12 cellular contexts compared by ENCODE assay signal in genomic region chr6:144543006-144543871, GRCh38.
A peak's percentile ranks its signal among the peaks of the same experiment; 100 is the strongest.
DNase-seq lines count a peak whose midpoint lies in the region; ATAC-seq and TF ChIP-seq lines count a peak whose summit lies in the region.
"Had no signal": no experiment of that assay in that cellular context is flagged by ENCODE, and none has a peak within 500 bp of the region (broad histone marks: within the 10 kb centered on the region; RNA-seq: fewer than 3 reads in every experiment).

No MANE protein-coding gene starts in this region.

- no peak overlapping the region for H3K4me3 ChIP-seq in GM23338
- H3K4me3 ChIP-seq in Panc1 (ENCODE audit: low read depth in 2 of 2, low read length in 2 of 2): no peak overlapping the region
- H3K4me3 ChIP-seq in epithelial cell of esophagus (ENCODE audit: low read length): no peak overlapping the region
- H3K4me3 ChIP-seq: gastroesophageal sphincter had no signal

- no peaks in the 10 kb centered on the region for H3F3A ChIP-seq in GM23338 (replicated peaks; ENCODE audit: low read depth)

- H3K4me2 ChIP-seq in GM23338: 0 out of 2 replicates have a peak overlapping the region, but pooled peaks have one; percentile 34

- no peaks in the 10 kb centered on the region for H4K20me1 ChIP-seq in GM23338 (replicated peaks; ENCODE audit: insufficient read depth)

- H3K27me3 ChIP-seq in GM23338 (ENCODE audit: insufficient read depth) (no peaks in the 10 kb centered on the region), Panc1 (ENCODE audit: control insufficient read depth, insufficient read depth, low read length) (no peaks in the 10 kb centered on the region)
- H3K27me3 ChIP-seq: gastroesophageal sphincter had no signal

- H3K27ac ChIP-seq in GM23338 (ENCODE audit: low read depth) (peak overlapping the region; percentile 56; the same call in 1 of the 2 replicates), Panc1 (ENCODE audit: low read length) (no peak overlapping the region)
- H3K27ac ChIP-seq: gastroesophageal sphincter had no signal

- H3K9me3 ChIP-seq in Panc1 (ENCODE audit: control insufficient read depth, insufficient read depth, low read depth, low read length): no peaks in the 10 kb centered on the region
- H3K9me3 ChIP-seq: gastroesophageal sphincter had no signal

- no peak overlapping the region for H3K4me3 Mint-ChIP-seq in GM23338
- no peak overlapping the region for H3K4me3 Mint-ChIP-seq in stimulated activated memory B cell treated with anti-CD40 and anti-IgM and Interleukin-4, amounts not matched to agents 10 μg/mL and 1 μg/mL and 100 μg/mL, for 72 hours
- H3K4me3 Mint-ChIP-seq in stimulated activated naive B cell treated with anti-CD40 and anti-IgM and Interleukin-4, amounts not matched to agents 10 μg/mL and 1 μg/mL and 100 μg/mL, for 72 hours: no peak overlapping the region
- H3K4me3 Mint-ChIP-seq: nephron had no signal

- no peaks in the 10 kb centered on the region for H3K9me3 Mint-ChIP-seq in GM23338
- no peaks in the 10 kb centered on the region for H3K9me3 Mint-ChIP-seq in stimulated activated memory B cell treated with anti-CD40 and anti-IgM and Interleukin-4, amounts not matched to agents 10 μg/mL and 1 μg/mL and 100 μg/mL, for 72 hours
- no peaks in the 10 kb centered on the region for H3K9me3 Mint-ChIP-seq in stimulated activated naive B cell treated with anti-CD40 and anti-IgM and Interleukin-4, amounts not matched to agents 10 μg/mL and 1 μg/mL and 100 μg/mL, for 72 hours
- H3K9me3 Mint-ChIP-seq: nephron had no signal

- H3K4me1 ChIP-seq in GM23338 (ENCODE audit: insufficient read depth): peaks cover 10% of the 10 kb centered on the region; the same call in 1 of the 2 replicates
- H3K4me1 ChIP-seq in Panc1 (ENCODE audit: control insufficient read depth, insufficient read depth, low read length): no peaks in the 10 kb centered on the region
- H3K4me1 ChIP-seq: gastroesophageal sphincter had no signal

- DNase-seq in A172 (ENCODE audit: low spot score): peak; percentile 90
- DNase-seq in GM23338 (ENCODE audit: low spot score): peak; percentile 28
- DNase-seq in Panc1 (ENCODE audit: low read depth, low spot score): peak; percentile 5
- DNase-seq in epithelial cell of esophagus (ENCODE audit: low read depth): peak; percentile 37
- no peak for DNase-seq in GM19238 (ENCODE audit: insufficient read length, low spot score)
- no peak for DNase-seq in stimulated activated naive B cell treated with anti-CD40 and anti-IgM and Interleukin-4, amounts not matched to agents 10 μg/mL and 1 μg/mL and 100 μg/mL, for 72 hours
- DNase-seq: activated CD4-positive, alpha-beta T cell treated with anti-CD3 and anti-CD28 coated beads, Interleukin-2, amount 50 U/mL, for 48 hours; NCI-H774 had no signal

- in situ Hi-C loops in Panc1 (cut with HindIII; ENCODE audit: low pct_unique_long_range_greater_than_20kb, low sequenced_read_pairs): no loop called here

- peaks cover 28% of the 10 kb centered on the region for H3K36me3 Mint-ChIP-seq in GM23338 (ENCODE audit: low read depth)
- H3K36me3 Mint-ChIP-seq in stimulated activated memory B cell treated with anti-CD40 and anti-IgM and Interleukin-4, amounts not matched to agents 10 μg/mL and 1 μg/mL and 100 μg/mL, for 72 hours: peaks cover 58% of the 10 kb centered on the region
- H3K36me3 Mint-ChIP-seq in stimulated activated naive B cell treated with anti-CD40 and anti-IgM and Interleukin-4, amounts not matched to agents 10 μg/mL and 1 μg/mL and 100 μg/mL, for 72 hours: peaks cover 29 to 43% of the 10 kb centered on the region in 2 donors

- intact Hi-C loops in Panc1 (cut with micrococcal nuclease; ENCODE audit: unreplicated experiment): no loop called here

- ATAC-seq in GM23338 (no peak; the same call in 2 of the 3 replicates), Panc1 (no peak), HG03469 (IDR thresholded peaks at IDR 0.05; ENCODE audit: unreplicated experiment) (no peak)
- ATAC-seq in stimulated activated memory B cell treated with anti-CD40 and anti-IgM and Interleukin-4, amounts not matched to agents 10 μg/mL and 1 μg/mL and 100 μg/mL, for 72 hours: no peak
- no peak for ATAC-seq in stimulated activated naive B cell treated with anti-CD40 and anti-IgM and Interleukin-4, amounts not matched to agents 10 μg/mL and 1 μg/mL and 100 μg/mL, for 72 hours (replicated peaks)
- ATAC-seq: gastroesophageal sphincter had no signal

- no peak overlapping the region for H3K27ac Mint-ChIP-seq in GM23338
- H3K27ac Mint-ChIP-seq in stimulated activated memory B cell treated with anti-CD40 and anti-IgM and Interleukin-4, amounts not matched to agents 10 μg/mL and 1 μg/mL and 100 μg/mL, for 72 hours: no peak overlapping the region
- no peak overlapping the region for H3K27ac Mint-ChIP-seq in stimulated activated naive B cell treated with anti-CD40 and anti-IgM and Interleukin-4, amounts not matched to agents 10 μg/mL and 1 μg/mL and 100 μg/mL, for 72 hours
- H3K27ac Mint-ChIP-seq: nephron had no signal

- POLR2A ChIA-PET in Panc1 (lab: Charles Lee): no interaction called here

- peaks cover 17% of the 10 kb centered on the region for H3K4me1 Mint-ChIP-seq in GM23338
- no peaks in the 10 kb centered on the region for H3K4me1 Mint-ChIP-seq in stimulated activated memory B cell treated with anti-CD40 and anti-IgM and Interleukin-4, amounts not matched to agents 10 μg/mL and 1 μg/mL and 100 μg/mL, for 72 hours
- H3K4me1 Mint-ChIP-seq in stimulated activated naive B cell treated with anti-CD40 and anti-IgM and Interleukin-4, amounts not matched to agents 10 μg/mL and 1 μg/mL and 100 μg/mL, for 72 hours: no peaks in the 10 kb centered on the region
- H3K4me1 Mint-ChIP-seq: nephron had no signal

- no peaks in the 10 kb centered on the region for H3K79me2 ChIP-seq in GM23338 (replicated peaks; ENCODE audit: insufficient read depth)

- 0 out of 2 replicates have a peak, but pooled peaks cover 4% of the 10 kb centered on the region for H3K9me2 ChIP-seq in GM23338 (ENCODE audit: insufficient read depth)

- H3K36me3 ChIP-seq in GM23338 (ENCODE audit: insufficient read depth) (no peaks in the 10 kb centered on the region), Panc1 (ENCODE audit: control insufficient read depth, insufficient read depth, low read length) (peaks cover 6% of the 10 kb centered on the region; the same call in 1 of the 2 replicates)

- peaks cover 2% of the 10 kb centered on the region for H3K27me3 Mint-ChIP-seq in GM23338 (ENCODE audit: insufficient read depth, low read depth, poor library complexity)
- H3K27me3 Mint-ChIP-seq in stimulated activated memory B cell treated with anti-CD40 and anti-IgM and Interleukin-4, amounts not matched to agents 10 μg/mL and 1 μg/mL and 100 μg/mL, for 72 hours: no peaks in the 10 kb centered on the region
- H3K27me3 Mint-ChIP-seq in stimulated activated naive B cell treated with anti-CD40 and anti-IgM and Interleukin-4, amounts not matched to agents 10 μg/mL and 1 μg/mL and 100 μg/mL, for 72 hours: no peaks in the 10 kb centered on the region

- H2AFZ ChIP-seq in GM23338: no peak overlapping the region

- BruUV-seq in Panc1 (replicated peaks; lab: Mats Ljungman, UMichigan): no TSS peak

- CTCF ChIA-PET in Panc1 (lab: Charles Lee): interaction anchor here (0.7 kb wide), 1 partner anchor 671 kb away, joined by 5 read pairs; no protein-coding TSS in a partner anchor

- TF ChIP-seq CTCF in GM23338 (conservative IDR thresholded peaks at IDR 0.05; ENCODE audit: low read depth in 2 of 2): no peak
- no peak for TF ChIP-seq CTCF in Panc1 (IDR thresholded peaks at IDR 0.05)
- no peak for TF ChIP-seq CTCF in epithelial cell of esophagus (IDR thresholded peaks at IDR 0.05; ENCODE audit: insufficient read depth, low read depth, low read length, missing control alignments)

TF ChIP-seq in GM23338, 12 proteins besides CTCF, POLR2A, EP300 and RAD21 (continues in another document):
- TF ChIP-seq POLR2AphosphoS5 (IDR thresholded peaks at IDR 0.05; ENCODE audit: low read depth): no peak

Comparison
In these comparisons a context has a peak if more than half of its experiments do, and no peak if none do; other contexts are left out.
1. DNase-seq: peak in A172 (single experiment), GM23338 (single experiment), Panc1 (single experiment) and epithelial cell of esophagus (single experiment); none in GM19238 (single experiment) and stimulated activated naive B cell treated with anti-CD40 and anti-IgM and Interleukin-4, amounts not matched to agents 10 μg/mL and 1 μg/mL and 100 μg/mL, for 72 hours (single experiment).